ENCODE assay signal across 8 cellular contexts in the genomic region with DNA sequence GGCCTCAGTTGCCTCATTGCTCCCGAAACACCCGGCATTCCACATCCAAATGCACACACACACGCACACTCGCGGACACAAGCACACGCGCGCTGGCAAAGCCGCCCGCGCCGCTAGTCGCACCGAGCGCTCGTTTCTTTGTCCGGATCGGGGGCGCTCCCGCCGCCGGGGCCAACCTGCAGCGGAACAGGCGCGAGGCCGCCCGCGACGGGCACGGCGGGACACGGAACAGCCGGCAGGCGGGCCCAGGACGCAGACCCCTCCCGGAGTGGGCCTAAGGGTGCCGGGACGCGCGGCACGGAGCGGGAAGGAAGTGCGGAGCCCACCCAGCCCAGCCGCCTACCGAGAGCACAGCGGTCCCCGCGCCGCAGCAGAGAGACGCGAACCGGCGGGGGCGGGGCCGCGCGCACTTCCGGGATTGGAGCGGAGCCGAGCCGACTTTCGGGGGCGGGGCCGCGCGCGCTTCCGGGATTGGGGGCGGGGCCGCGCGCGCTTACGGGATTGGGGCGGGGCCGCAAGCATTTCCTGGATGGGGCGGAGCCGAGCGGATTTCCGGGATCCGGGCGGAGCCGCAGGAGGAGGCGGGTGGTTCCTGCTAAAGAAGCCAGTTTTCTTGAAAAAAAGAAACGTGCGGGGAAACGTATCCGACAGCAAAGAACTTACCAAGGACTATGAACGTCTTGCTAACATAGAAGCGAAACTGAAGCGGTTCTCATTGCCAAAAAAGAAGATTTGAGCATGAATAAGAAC. TPM values are rescaled to one million over a fixed set of nuclear protein-coding genes. Genes with fewer than 3 reads are reported as not detected.
DNase-seq lines count a peak whose midpoint lies in the region; ATAC-seq, FAIRE-seq and TF ChIP-seq lines count a peak whose summit lies in the region.

Gene CYBC1 (minus strand): TSS at position 396 of the 750 bp plus-strand sequence. CDS start 1,498 bp downstream, outside the sequence.

- no peaks in the 10 kb centered on the region for H3K9me2 ChIP-seq in MM.1S (replicated peaks; ENCODE audit: insufficient read depth, low read length)

- peak within 1 kb of the TSS; percentile 67 for H3K27ac Mint-ChIP-seq in nephron progenitor cell

- H3K9me3 ChIP-seq in MM.1S (replicated peaks; ENCODE audit: insufficient read depth, low read length), result no peaks in the 10 kb centered on the region

- peak within 1 kb of the TSS; percentile 87 for H3K4me3 Mint-ChIP-seq in nephron progenitor cell

- H3K4me3 ChIP-seq in MM.1S (ENCODE audit: low read length), result peak within 1 kb of the TSS; percentile 97
- H3K4me3 ChIP-seq in fibroblast of the aortic adventitia (ENCODE audit: low read depth, low read length), result peak within 1 kb of the TSS; percentile 95

- H3K4me1 Mint-ChIP-seq in nephron progenitor cell, result peaks cover 19% of the 10 kb centered on the region

- peak within 1 kb of the TSS; percentile 99 for H3K9ac ChIP-seq in MM.1S (ENCODE audit: low read length)

- ATAC-seq in stimulated activated naive CD8-positive, alpha-beta T cell treated with anti-CD3 and anti-CD28 coated beads, Interleukin-15, Interleukin-2, amounts not matched to agents 100 U/mL and 50 U/mL, for 24 hours, result peak; percentile 82

- peaks cover 21% of the 10 kb centered on the region for H3F3A ChIP-seq in MM.1S (ENCODE audit: insufficient read depth, low read length)

- H3K27me3 ChIP-seq in MM.1S (replicated peaks; ENCODE audit: insufficient read depth, low read length), result no peaks in the 10 kb centered on the region

- peak; percentile 93 for DNase-seq in Daoy (ENCODE audit: low read depth)
- peak; percentile 74 for DNase-seq in H54 (ENCODE audit: insufficient read length, low spot score)
- peak; percentile 95 for DNase-seq in MM.1S
- peak; percentile 60 for DNase-seq in SIG-M5 (lab: John Stamatoyannopoulos, UW)
- peak; percentile 98 for DNase-seq in activated effector memory CD4-positive, alpha-beta T cell treated with anti-CD3 and anti-CD28 coated beads, Interleukin-2, amount 50 U/mL, for 16 hours
- peak; percentile 96 for DNase-seq in fibroblast of the aortic adventitia (ENCODE audit: low read depth)
- peak; percentile 96 for DNase-seq in nephron progenitor cell
- DNase-seq in stimulated activated naive CD8-positive, alpha-beta T cell treated with anti-CD3 and anti-CD28 coated beads, Interleukin-15, Interleukin-2, amounts not matched to agents 100 U/mL and 50 U/mL, for 24 hours, result peak; percentile 97

- no peaks in the 10 kb centered on the region; the same call in 1 of the 2 replicates for H3K36me3 ChIP-seq in MM.1S (replicated peaks; ENCODE audit: insufficient read depth, low read length)

- no peaks in the 10 kb centered on the region for H4K20me1 ChIP-seq in MM.1S (ENCODE audit: insufficient read depth, low read length)

- H3K79me2 ChIP-seq in MM.1S (ENCODE audit: low read length), result peaks cover 43% of the 10 kb centered on the region

- peak within 1 kb of the TSS; percentile 96 for H3K27ac ChIP-seq in MM.1S (ENCODE audit: low read length)

- 0 out of 2 replicates have a peak, but pooled peaks cover 9% of the 10 kb centered on the region for H3K4me1 ChIP-seq in MM.1S (ENCODE audit: low read length)

- peaks cover 21% of the 10 kb centered on the region for H3K36me3 Mint-ChIP-seq in nephron progenitor cell (ENCODE audit: low read depth)

- peak; percentile 87 for TF ChIP-seq POLR2A in H54 (IDR thresholded peaks at IDR 0.05; ENCODE audit: low read depth, low read length)

- H3K9me3 Mint-ChIP-seq in nephron progenitor cell, result peaks cover 38% of the 10 kb centered on the region

- H2AFZ ChIP-seq in MM.1S (ENCODE audit: low read length), result peak within 1 kb of the TSS; percentile 33; the same call in 1 of the 2 replicates

- no peak for FAIRE-seq in H54 (lab: Jason Lieb, UNC)

- H3K27me3 Mint-ChIP-seq in nephron progenitor cell (ENCODE audit: low read depth, poor library complexity), result peaks cover 4% of the 10 kb centered on the region

- no peak for TF ChIP-seq CTCF in MM.1S (IDR thresholded peaks at IDR 0.05; ENCODE audit: low read length)
- no peak for TF ChIP-seq CTCF in fibroblast of the aortic adventitia (IDR thresholded peaks at IDR 0.05; ENCODE audit: insufficient read depth, low read length)
- no peak for TF ChIP-seq CTCF in nephron progenitor cell (IDR thresholded peaks at IDR 0.05)

- H3K4me2 ChIP-seq in MM.1S (ENCODE audit: low read depth, low read length), result peak within 1 kb of the TSS; percentile 83

RNA-seq across cellular contexts. Expression of gene CYBC1, which starts in this region (rescaled TPM):
- 26.3 and 59.3 TPM in 2 replicates for total RNA-seq in Daoy (2014; rRNA removed; shearing (Covaris generic))
- total RNA-seq in fibroblast of the aortic adventitia (ENCODE audit: low replicate concordance), result 46.4 and 119 TPM in 2 replicates

Comparison
In these comparisons a context has a peak if more than half of its experiments do, and no peak if none do; other contexts are left out.
1. Peak in every context shown above with its lines: DNase-seq, ATAC-seq, H3K4me3 ChIP-seq and H3K27ac ChIP-seq.